Comparison of ENCODE assay signal across 23 cellular contexts in genomic region chr2:191345788-191346187, GRCh38.
A peak's percentile ranks its signal among the peaks of the same experiment; 100 is the strongest.
DNase-seq lines count a peak whose midpoint lies in the region; ATAC-seq and TF ChIP-seq lines count a peak whose summit lies in the region.
"Had no signal": no experiment of that assay in that cellular context is flagged by ENCODE, and none has a peak within 500 bp of the region (broad histone marks: within the 10 kb centered on the region; RNA-seq: fewer than 3 reads in every experiment).

No MANE protein-coding gene starts in this region.

- H3K36me3 ChIP-seq in lower lobe of right lung (no peaks in the 10 kb centered on the region), H7 (replicated peaks; ENCODE audit: control insufficient read depth, insufficient read depth, low read length) (no peaks in the 10 kb centered on the region; the same call in 1 of the 2 replicates)
- H3K36me3 ChIP-seq: esophagus squamous epithelium, sigmoid colon had no signal

- H3K27ac ChIP-seq in lower lobe of right lung, result no peak overlapping the region
- H3K27ac ChIP-seq: ascending aorta, C4-2B, esophagus squamous epithelium, heart left ventricle, sigmoid colon had no signal

- no peak overlapping the region for H3K4me3 ChIP-seq in choroid plexus epithelial cell (ENCODE audit: low read depth, low read length)
- no peak overlapping the region for H3K4me3 ChIP-seq in lower lobe of right lung
- no peak overlapping the region for H3K4me3 ChIP-seq in H7 (ENCODE audit: insufficient read depth, low read depth, low read length)
- H3K4me3 ChIP-seq: ascending aorta, esophagus squamous epithelium, heart left ventricle, sigmoid colon had no signal

- in situ Hi-C loops in G401 (cut with HindIII; ENCODE audit: low sequenced_read_pairs), result no loop called here

- DNase-seq in EH (ENCODE audit: low read depth), result peak; percentile 49
- peak; percentile 41 for DNase-seq in NCI-H226
- peak; percentile 53 for DNase-seq in choroid plexus epithelial cell (ENCODE audit: low read depth)
- no peak for DNase-seq in lower lobe of right lung
- no peak for DNase-seq in G401 (ENCODE audit: low spot score)
- DNase-seq in H7, result no peak
- DNase-seq: activated CD4-positive, alpha-beta T cell treated with anti-CD3 and anti-CD28 coated beads for 4 hours; activated naive CD4-positive, alpha-beta T cell treated with anti-CD3 and anti-CD28 coated beads, Interleukin-2, amount 10 ng/mL, durations not matched to agents 7 days and 5 days; activated T-cell treated with anti-CD3 and anti-CD28 coated beads, Interleukin-2, amount 50 U/mL, for 72 hours; Calu3; effector CD8-positive, alpha-beta T cell; esophagus squamous epithelium; heart left ventricle; NCI-H1417 treated with DMSO at 0.1 percent for 48 hours; NCI-H524; nephron progenitor cell; NK-92 treated with Interleukin-12 subunit alpha and Interleukin-12 subunit beta, amount 100 ng/mL, for 24 hours; sigmoid colon had no signal

- no peaks in the 10 kb centered on the region for H3K9me3 ChIP-seq in lower lobe of right lung
- H3K9me3 ChIP-seq: ascending aorta, esophagus squamous epithelium, heart left ventricle, sigmoid colon had no signal

- no peaks in the 10 kb centered on the region for H3K27me3 ChIP-seq in lower lobe of right lung (ENCODE audit: low read depth)
- no peaks in the 10 kb centered on the region for H3K27me3 ChIP-seq in H7 (ENCODE audit: control insufficient read depth, insufficient read depth, low read length)
- H3K27me3 ChIP-seq: ascending aorta, esophagus squamous epithelium, heart left ventricle, sigmoid colon had no signal

- intact Hi-C loops in lower lobe of right lung (cut with DNase I), result no loop called here

- TF ChIP-seq CTCF in choroid plexus epithelial cell (conservative IDR thresholded peaks at IDR 0.05; ENCODE audit: low read depth, low read length) (no peak), lower lobe of right lung (IDR thresholded peaks at IDR 0.05) (no peak)

- peak; percentile 47 to 75 for ATAC-seq in lower lobe of right lung
- no peak for ATAC-seq in HG03280 (IDR thresholded peaks at IDR 0.05; ENCODE audit: unreplicated experiment)
- ATAC-seq in GM21390 (IDR thresholded peaks at IDR 0.05; ENCODE audit: unreplicated experiment), result no peak
- ATAC-seq: activated T-cell treated with anti-CD3 and anti-CD28 coated beads, Interleukin-2, amount 50 U/mL, for 72 hours; heart left ventricle; Panc1 had no signal

- H3K4me1 ChIP-seq in lower lobe of right lung, result peaks cover 39% of the 10 kb centered on the region
- H3K4me1 ChIP-seq: sigmoid colon had no signal

Comparison
In these comparisons a context has a peak if more than half of its experiments do, and no peak if none do; other contexts are left out.
1. DNase-seq: peak in EH (single experiment), NCI-H226 (single experiment) and choroid plexus epithelial cell (single experiment); none in lower lobe of right lung (single experiment), G401 (single experiment) and H7 (single experiment).
2. ATAC-seq: peak in lower lobe of right lung (2 of 2); none in HG03280 (single experiment) and GM21390 (single experiment).